14 cellular contexts compared by ENCODE assay signal in the genomic region with DNA sequence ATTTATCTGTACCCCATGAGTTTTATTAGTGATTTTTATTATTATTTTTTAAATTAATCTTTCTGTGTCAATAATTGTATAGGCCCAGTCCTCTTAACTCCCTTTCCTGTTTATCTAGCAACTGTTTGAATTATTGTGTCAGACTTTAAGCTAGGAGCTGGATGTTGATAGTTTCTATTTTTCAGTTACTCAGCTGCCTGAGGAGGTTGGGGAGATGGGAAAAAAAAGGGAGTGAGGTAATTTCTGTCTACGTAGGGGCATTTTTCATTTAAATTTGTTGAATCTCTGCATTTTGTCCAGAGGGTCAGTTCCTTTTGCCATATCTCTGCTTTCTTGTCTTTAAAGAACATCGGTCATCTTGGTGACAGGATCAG. TPM values are rescaled to one million over a fixed set of nuclear protein-coding genes. Genes with fewer than 3 reads are reported as not detected.
DNase-seq lines count a peak whose midpoint lies in the region; ATAC-seq, FAIRE-seq and TF ChIP-seq lines count a peak whose summit lies in the region.
"Had no signal": no experiment of that assay in that cellular context is flagged by ENCODE, and none has a peak within 500 bp of the region (broad histone marks: within the 10 kb centered on the region; RNA-seq: fewer than 3 reads in every experiment).

No MANE protein-coding gene starts in this region.

- TF ChIP-seq CTCF in astrocyte (IDR thresholded peaks at IDR 0.05; ENCODE audit: insufficient read depth, low read depth, low read length), result no peak
- no peak for TF ChIP-seq CTCF in sigmoid colon (IDR thresholded peaks at IDR 0.05)

- H3K9ac ChIP-seq in ES-I3 (ENCODE audit: low read depth, low read length) (peak overlapping the region; percentile 72; the same call in 1 of the 2 replicates), astrocyte (ENCODE audit: low read length) (no peak overlapping the region)

- no peaks in the 10 kb centered on the region for H3K36me3 Mint-ChIP-seq in astrocyte (ENCODE audit: low read depth, unreplicated experiment)

- peak overlapping the region; percentile 82 for H3K4me3 Mint-ChIP-seq in astrocyte (ENCODE audit: unreplicated experiment)
- H3K4me3 Mint-ChIP-seq: effector memory CD8-positive, alpha-beta T cell had no signal

- intact Hi-C loops in sigmoid colon (cut with DNase I), result loop anchor here (5.0 kb wide), 1 partner anchor 108 kb away; no protein-coding TSS in a partner anchor

- no peak for ATAC-seq in GM19397 (IDR thresholded peaks at IDR 0.05; ENCODE audit: unreplicated experiment)
- no peak for ATAC-seq in GM21515 (IDR thresholded peaks at IDR 0.05; ENCODE audit: unreplicated experiment)
- no peak for ATAC-seq in GM21367 (IDR thresholded peaks at IDR 0.05; ENCODE audit: unreplicated experiment)
- ATAC-seq: effector memory CD8-positive, alpha-beta T cell had no signal

- H3K4me3 ChIP-seq in astrocyte (ENCODE audit: insufficient read depth, low read depth, low read length) (no peak overlapping the region), mesodermal cell (ENCODE audit: extremely low read depth, insufficient read depth, low read length, poor library complexity, severe bottlenecking) (peak overlapping the region; percentile 40), sigmoid colon (no peak overlapping the region)
- H3K4me3 ChIP-seq: ascending aorta had no signal

- H4K20me1 ChIP-seq in astrocyte (ENCODE audit: insufficient read depth, low read length), result no peaks in the 10 kb centered on the region

- H3K36me3 ChIP-seq in ES-I3 (ENCODE audit: insufficient read depth, low read length) (no peaks in the 10 kb centered on the region), astrocyte (ENCODE audit: insufficient read depth, low read length) (no peaks in the 10 kb centered on the region), mesodermal cell (ENCODE audit: control insufficient read depth, insufficient read depth, low read length) (no peaks in the 10 kb centered on the region), sigmoid colon (no peaks in the 10 kb centered on the region)
- H3K36me3 ChIP-seq: ascending aorta, heart right ventricle had no signal

- TF ChIP-seq EP300 in sigmoid colon (IDR thresholded peaks at IDR 0.05), result no peak

- peaks cover 5% of the 10 kb centered on the region for H3K4me1 ChIP-seq in ES-I3 (ENCODE audit: insufficient read depth, low read length)
- H3K4me1 ChIP-seq in astrocyte (ENCODE audit: insufficient read depth, low read length), result peaks cover 7% of the 10 kb centered on the region
- no peaks in the 10 kb centered on the region for H3K4me1 ChIP-seq in mesodermal cell (ENCODE audit: control insufficient read depth, insufficient read depth, low read length, poor library complexity, severe bottlenecking)
- peaks cover 0 to 5% (median 0%) of the 10 kb centered on the region in 4 donors for H3K4me1 ChIP-seq in sigmoid colon
- H3K4me1 ChIP-seq: ascending aorta had no signal

- H3K27me3 ChIP-seq in astrocyte (ENCODE audit: insufficient read depth, low read length), result no peaks in the 10 kb centered on the region
- peaks cover 0 to 87% (median 45%) of the 10 kb centered on the region in 3 donors for H3K27me3 ChIP-seq in sigmoid colon
- H3K27me3 ChIP-seq: ascending aorta had no signal

- peaks cover 10% of the 10 kb centered on the region for H3K4me1 Mint-ChIP-seq in astrocyte (ENCODE audit: low read depth, unreplicated experiment)

- H3K9me3 Mint-ChIP-seq in astrocyte (ENCODE audit: unreplicated experiment), result no peaks in the 10 kb centered on the region
- H3K9me3 Mint-ChIP-seq: effector memory CD8-positive, alpha-beta T cell had no signal

- no peak overlapping the region for H2AFZ ChIP-seq in astrocyte (ENCODE audit: low read depth, low read length)

- H3K27me3 Mint-ChIP-seq in astrocyte (ENCODE audit: low read depth, unreplicated experiment), result no peaks in the 10 kb centered on the region

- no peaks in the 10 kb centered on the region for H3K79me2 ChIP-seq in astrocyte (ENCODE audit: insufficient read depth, low read length)

- H3K4me2 ChIP-seq in astrocyte (ENCODE audit: low read length), result no peak overlapping the region

- no peak for TF ChIP-seq POLR2A in sigmoid colon (IDR thresholded peaks at IDR 0.05)

- H3K27ac ChIP-seq in astrocyte (ENCODE audit: low read depth, low read length) (no peak overlapping the region), mesodermal cell (ENCODE audit: low read depth, low read length, severe bottlenecking) (peak overlapping the region; percentile 86), sigmoid colon (no peak overlapping the region)
- H3K27ac ChIP-seq: ascending aorta had no signal

- peak overlapping the region; percentile 78 for H3K27ac Mint-ChIP-seq in astrocyte (ENCODE audit: unreplicated experiment)
- H3K27ac Mint-ChIP-seq: effector memory CD8-positive, alpha-beta T cell had no signal

- no peak for FAIRE-seq in astrocyte (lab: Jason Lieb, UNC)
- FAIRE-seq: GM18507 had no signal

- WGBS in mesodermal cell (ENCODE audit: insufficient coverage in 2 of 2), 2 experiments, result 78 to 80% methylated on average over 1 to 2 of the region's 2 CpGs
- 73 to 80% methylated on average over 2 of the region's 2 CpGs for WGBS in sigmoid colon, 2 donors

- H3K9me3 ChIP-seq in ES-I3 (ENCODE audit: control insufficient read depth, insufficient read depth, low read length) (no peaks in the 10 kb centered on the region), astrocyte (ENCODE audit: insufficient read depth, low read depth, low read length) (no peaks in the 10 kb centered on the region), mesodermal cell (ENCODE audit: control insufficient read depth, low read length) (no peaks in the 10 kb centered on the region), sigmoid colon (peaks cover 0 to 4% (median 0%) of the 10 kb centered on the region in 4 donors)
- H3K9me3 ChIP-seq: ascending aorta had no signal

- DNase-seq in Kasumi-1 (lab: John Stamatoyannopoulos, UW) (peak; percentile 55 to 63), astrocyte (ENCODE audit: low read depth) (no peak), sigmoid colon (no peak)
- DNase-seq: activated T-cell treated with anti-CD3 and anti-CD28 coated beads, Interleukin-2, amount 50 U/mL, for 1 hour; effector memory CD8-positive, alpha-beta T cell; GDM1; heart right ventricle had no signal

RNA-seq across cellular contexts. Expression of a gene that starts 5.0 kb away (rescaled TPM):
- total RNA-seq in astrocyte, result 19.3 and 24.1 TPM in 2 replicates
- polyA plus RNA-seq in mesodermal cell (2013, experiment 1 of 2), result 15.1 TPM
- polyA plus RNA-seq in mesodermal cell (2013, experiment 2 of 2), result 15.7 TPM
- 10 to 100 TPM; 13.2 to 22.8 (median 17.2) TPM for total RNA-seq in sigmoid colon
- 1 to 10 TPM; 4.2 to 7.1 (median 6.9) TPM for polyA plus RNA-seq in sigmoid colon

Comparison
In these comparisons a context has a peak if more than half of its experiments do, and no peak if none do; other contexts are left out.
1. DNase-seq: peak in Kasumi-1 (2 of 2); none in astrocyte (single experiment) and sigmoid colon (single experiment).